ENCODE assay signal across 27 cellular contexts in genomic region chr12:92253301-92253700, GRCh38.
"Had no signal": no experiment of that assay in that cellular context is flagged by ENCODE, and none has a peak within 500 bp of the region (broad histone marks: within the 10 kb centered on the region; RNA-seq: fewer than 3 reads in every experiment).

No MANE protein-coding gene starts in this region.

- H3K4me1 ChIP-seq: gastroesophageal sphincter, prostate gland, vagina had no signal

- H3K9me3 ChIP-seq: gastroesophageal sphincter, neutrophil, ovary, prostate gland, thoracic aorta, vagina had no signal

- H3K36me3 Mint-ChIP-seq: type B pancreatic cell had no signal

- H3K27ac ChIP-seq: cardiac muscle cell, gastroesophageal sphincter, neutrophil, ovary, prostate gland, thoracic aorta, vagina had no signal

- H3K36me3 ChIP-seq: cardiac muscle cell, gastroesophageal sphincter, neutrophil, ovary, prostate gland, thoracic aorta, vagina had no signal

- H3K4me3 ChIP-seq: cardiac muscle cell, gastroesophageal sphincter, ovary, prostate gland, thoracic aorta, vagina had no signal

- H3K27me3 ChIP-seq: cardiac muscle cell, gastroesophageal sphincter, neutrophil, ovary, vagina had no signal

- H3K4me1 Mint-ChIP-seq: nephron had no signal

- H3K27ac Mint-ChIP-seq: activated B cell treated with CpG ODN at 0.5 μM for 24 hours; activated CD4-positive, alpha-beta T cell treated with anti-CD3 and anti-CD28 coated beads for 36 hours; activated naive CD8-positive, alpha-beta T cell treated with anti-CD3 and anti-CD28 coated beads, Interleukin-2, amount 10 ng/mL, durations not matched to agents 7 days and 5 days; activated T-cell treated with anti-CD3 and anti-CD28 coated beads, Interleukin-2, amount 50 U/mL, for 24 hours; memory B cell; nephron; stimulated activated naive B cell treated with anti-CD40 and anti-IgM and Interleukin-4, amounts not matched to agents 10 μg/mL and 1 μg/mL and 100 μg/mL, for 72 hours; type B pancreatic cell had no signal

- ATAC-seq: activated CD4-positive, alpha-beta T cell treated with anti-CD3 and anti-CD28 coated beads for 36 hours; gastroesophageal sphincter; left cardiac atrium; stimulated activated naive B cell treated with anti-CD40 and anti-IgM and Interleukin-4, amounts not matched to agents 10 μg/mL and 1 μg/mL and 100 μg/mL, for 72 hours had no signal

- H3K9me3 Mint-ChIP-seq: nephron had no signal

- H3K27me3 Mint-ChIP-seq: activated B cell treated with CpG ODN at 0.5 μM for 24 hours; activated CD4-positive, alpha-beta T cell treated with anti-CD3 and anti-CD28 coated beads for 36 hours; activated naive CD8-positive, alpha-beta T cell treated with anti-CD3 and anti-CD28 coated beads, Interleukin-2, amount 10 ng/mL, durations not matched to agents 7 days and 5 days; activated T-cell treated with anti-CD3 and anti-CD28 coated beads, Interleukin-2, amount 50 U/mL, for 24 hours; memory B cell; stimulated activated naive B cell treated with anti-CD40 and anti-IgM and Interleukin-4, amounts not matched to agents 10 μg/mL and 1 μg/mL and 100 μg/mL, for 72 hours; type B pancreatic cell had no signal

- DNase-seq: activated B cell treated with CpG ODN at 0.5 μM for 24 hours; activated CD4-positive, alpha-beta T cell treated with anti-CD3 and anti-CD28 coated beads for 36 hours; activated CD4-positive, alpha-beta T cell treated with anti-CD3 and anti-CD28 coated beads, Interleukin-2, amount 50 U/mL, for 4 hours; activated CD8-positive, alpha-beta memory T cell treated with anti-CD3 and anti-CD28 coated beads for 24 hours; activated CD8-positive, alpha-beta memory T cell treated with anti-CD3 and anti-CD28 coated beads, Interleukin-2, amount 50 U/mL, for 4 hours; activated naive CD4-positive, alpha-beta T cell treated with Interleukin-2 at 50 U/mL for 16 hours; activated naive CD8-positive, alpha-beta T cell treated with anti-CD3 and anti-CD28 coated beads, Interleukin-2, amount 10 ng/mL, durations not matched to agents 7 days and 5 days; activated T-cell treated with anti-CD3 and anti-CD28 coated beads, Interleukin-2, amount 50 U/mL, for 24 hours; amygdala; effector CD4-positive, alpha-beta T cell; head of caudate nucleus; hypothalamus; islet precursor cell; left cardiac atrium; ovary; stimulated activated CD4-positive, alpha-beta T cell treated with anti-CD3 and anti-CD28 coated beads, Interleukin-2, amount 100 ng/mL, for 48 hours; stimulated activated CD8-positive, alpha-beta memory T cell treated with anti-CD3 and anti-CD28 coated beads, Interleukin-4, amount 100 ng/mL, for 48 hours; stimulated activated naive B cell treated with anti-CD40 and anti-IgM and Interleukin-4, amounts not matched to agents 10 μg/mL and 1 μg/mL and 100 μg/mL, for 72 hours had no signal

- H3K4me3 Mint-ChIP-seq: activated B cell treated with CpG ODN at 0.5 μM for 24 hours; activated CD4-positive, alpha-beta T cell treated with anti-CD3 and anti-CD28 coated beads for 36 hours; activated naive CD8-positive, alpha-beta T cell treated with anti-CD3 and anti-CD28 coated beads, Interleukin-2, amount 10 ng/mL, durations not matched to agents 7 days and 5 days; activated T-cell treated with anti-CD3 and anti-CD28 coated beads, Interleukin-2, amount 50 U/mL, for 24 hours; memory B cell; nephron; stimulated activated naive B cell treated with anti-CD40 and anti-IgM and Interleukin-4, amounts not matched to agents 10 μg/mL and 1 μg/mL and 100 μg/mL, for 72 hours; type B pancreatic cell had no signal
